ENCODE assay signal across 9 cellular contexts in genomic region chr3:124731760-124732159, GRCh38. TPM values are rescaled to one million over a fixed set of nuclear protein-coding genes. Genes with fewer than 3 reads are reported as not detected.
DNase-seq lines count a peak whose midpoint lies in the region; ATAC-seq and TF ChIP-seq lines count a peak whose summit lies in the region.
"Had no signal": no experiment of that assay in that cellular context is flagged by ENCODE, and none has a peak within 500 bp of the region (broad histone marks: within the 10 kb centered on the region; RNA-seq: fewer than 3 reads in every experiment).

No MANE protein-coding gene starts in this region.

- no peak for ATAC-seq in activated T-helper 17 cell treated with anti-CD3 and anti-CD28 coated beads, Interleukin-2, amount 50 U/mL, for 72 hours (replicated peaks)
- no peak for ATAC-seq in left lobe of liver
- ATAC-seq: mucosa of descending colon had no signal

- no peak overlapping the region for H3K9ac ChIP-seq in HUES64 (ENCODE audit: low read depth, low read length)

- peaks cover 27% of the 10 kb centered on the region; the same call in 1 of the 2 replicates for H3K27me3 ChIP-seq in HUES64 (ENCODE audit: insufficient read depth, low read length)

- peaks cover 31% of the 10 kb centered on the region for H3K36me3 ChIP-seq in HUES64 (ENCODE audit: insufficient read depth, low read length)

- peaks cover 24% of the 10 kb centered on the region for H3K36me3 Mint-ChIP-seq in Calu3 (ENCODE audit: insufficient read depth, unreplicated experiment)
- peaks cover 61% of the 10 kb centered on the region for H3K36me3 Mint-ChIP-seq in activated T-helper 17 cell treated with anti-CD3 and anti-CD28 coated beads, Interleukin-2, amount 50 U/mL, for 72 hours (ENCODE audit: low read depth)
- H3K36me3 Mint-ChIP-seq in nephron (ENCODE audit: low read depth) = peaks cover 14% of the 10 kb centered on the region

- TF ChIP-seq CTCF in Calu3 (IDR thresholded peaks at IDR 0.05; ENCODE audit: unreplicated experiment) (no peak), nephron (IDR thresholded peaks at IDR 0.05; ENCODE audit: unreplicated experiment in 3 of 3) (no peak)

- CTCF ChIA-PET in Calu3 (lab: Charles Lee) = interaction anchor here (0.7 to 1.6 kb wide), 2 partner anchors 96 to 409 kb away, joined by 3 read pairs; no protein-coding TSS in a partner anchor

- no peak overlapping the region for H3K27ac Mint-ChIP-seq in Calu3 (ENCODE audit: unreplicated experiment)
- no peak overlapping the region for H3K27ac Mint-ChIP-seq in activated T-helper 17 cell treated with anti-CD3 and anti-CD28 coated beads, Interleukin-2, amount 50 U/mL, for 72 hours
- H3K27ac Mint-ChIP-seq in nephron = peak overlapping the region in 1 of 3 experiments; percentile 44

- WGBS in HUES64 = 89% methylated on average over 4 of the region's 4 CpGs

- DNase-seq in Calu3 (no peak), left lobe of liver (ENCODE audit: low spot score) (no peak), NCI-H524 treated with DMSO at 0.1 percent for 48 hours (lab: John Stamatoyannopoulos, UW) (no peak), NCI-H1930 (lab: John Stamatoyannopoulos, UW) (no peak)
- DNase-seq: mucosa of descending colon, NCI-H345 had no signal

- no peaks in the 10 kb centered on the region for H3K9me3 ChIP-seq in HUES64 (ENCODE audit: insufficient read depth, low read depth, low read length)
- H3K9me3 ChIP-seq: mucosa of descending colon had no signal

- no peak overlapping the region for H3K27ac ChIP-seq in HUES64 (ENCODE audit: low read depth, low read length)

- peaks cover 19% of the 10 kb centered on the region for H3K4me1 Mint-ChIP-seq in Calu3 (ENCODE audit: low read depth, unreplicated experiment)
- H3K4me1 Mint-ChIP-seq in activated T-helper 17 cell treated with anti-CD3 and anti-CD28 coated beads, Interleukin-2, amount 50 U/mL, for 72 hours = peaks cover 13% of the 10 kb centered on the region
- H3K4me1 Mint-ChIP-seq in nephron = peaks cover 32% of the 10 kb centered on the region

- H3K27me3 Mint-ChIP-seq in Calu3 (ENCODE audit: unreplicated experiment) = no peaks in the 10 kb centered on the region
- H3K27me3 Mint-ChIP-seq in activated T-helper 17 cell treated with anti-CD3 and anti-CD28 coated beads, Interleukin-2, amount 50 U/mL, for 72 hours = peaks cover 5% of the 10 kb centered on the region
- H3K27me3 Mint-ChIP-seq in nephron (ENCODE audit: low read depth) = peaks cover 4% of the 10 kb centered on the region

- intact Hi-C loops in Calu3 (cut with micrococcal nuclease; ENCODE audit: unreplicated experiment) = no loop called here

- H3K4me3 Mint-ChIP-seq in Calu3 (ENCODE audit: low read depth, unreplicated experiment) (peak overlapping the region; percentile 98), nephron (peak overlapping the region; percentile 99 to 100 (median 100))
- H3K4me3 Mint-ChIP-seq in activated T-helper 17 cell treated with anti-CD3 and anti-CD28 coated beads, Interleukin-2, amount 50 U/mL, for 72 hours = peak overlapping the region; percentile 99

- no peaks in the 10 kb centered on the region for H3K9me3 Mint-ChIP-seq in Calu3 (ENCODE audit: low read depth, unreplicated experiment)
- H3K9me3 Mint-ChIP-seq in activated T-helper 17 cell treated with anti-CD3 and anti-CD28 coated beads, Interleukin-2, amount 50 U/mL, for 72 hours = peaks cover 4% of the 10 kb centered on the region
- no peaks in the 10 kb centered on the region for H3K9me3 Mint-ChIP-seq in nephron

- BruUV-seq in Calu3 (replicated peaks; lab: Mats Ljungman, UMichigan) = no TSS peak

- peak overlapping the region; percentile 90; the same call in 1 of the 2 replicates for H3K4me3 ChIP-seq in HUES64 (ENCODE audit: low read length)
- H3K4me3 ChIP-seq: mucosa of descending colon had no signal

- H3K4me1 ChIP-seq in HUES64 (ENCODE audit: insufficient read depth, low read length) = peaks cover 7% of the 10 kb centered on the region; the same call in 1 of the 2 replicates

RNA-seq across cellular contexts. Expression of gene UMPS, which starts 1.5 kb away (rescaled TPM):
- total RNA-seq in Calu3 (2022) = 62.1 and 73.0 TPM in 2 replicates
- 43.2 TPM for polyA plus RNA-seq in HUES64 (2013, experiment 1 of 2)
- polyA plus RNA-seq in HUES64 (2013, experiment 2 of 2) = 35.9 TPM
- 10 to 100 TPM; 29.2 to 55.0 TPM for total RNA-seq in activated T-helper 17 cell treated with anti-CD3 and anti-CD28 coated beads, Interleukin-2, amount 50 U/mL, for 72 hours
- 20.8 TPM for total RNA-seq in left lobe of liver
